In the genomic region with DNA sequence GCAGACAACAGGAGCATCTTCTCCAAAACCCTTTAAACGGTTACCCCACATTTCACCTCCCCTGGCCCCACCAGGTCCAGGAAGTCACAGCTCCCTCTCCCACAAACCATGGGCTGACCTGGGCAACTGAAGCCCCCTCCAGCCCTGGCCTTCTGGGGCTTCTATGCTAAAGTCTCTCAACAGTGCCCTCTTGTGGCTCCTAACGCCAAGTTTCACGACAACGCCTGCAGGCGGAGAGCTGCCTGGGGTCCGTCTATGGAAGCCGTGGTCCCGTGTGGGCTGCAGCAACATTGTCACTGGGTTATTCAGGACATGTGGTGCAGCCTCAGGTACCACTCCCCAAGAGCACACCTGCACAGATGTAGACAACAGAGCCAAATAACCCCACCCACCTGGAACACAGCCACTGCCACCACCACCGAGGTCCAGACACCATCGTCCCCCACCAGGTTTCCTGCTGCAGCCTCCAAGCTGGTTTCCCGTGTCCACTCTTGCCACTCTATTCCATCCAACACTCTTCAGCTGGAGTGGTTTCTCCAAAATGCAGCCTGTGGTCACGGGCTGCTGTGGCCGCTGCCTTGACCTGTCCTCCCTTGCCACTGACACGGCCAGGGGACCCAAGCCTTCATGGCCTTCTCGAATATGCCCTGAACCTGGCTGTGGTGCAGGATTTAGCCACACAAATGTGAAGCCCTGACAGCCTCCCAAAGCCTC, we compare ENCODE assay signal across 8 cellular contexts. TPM values are rescaled to one million over a fixed set of nuclear protein-coding genes. Genes with fewer than 3 reads are reported as not detected.
DNase-seq lines count a peak whose midpoint lies in the region; ATAC-seq, FAIRE-seq and TF ChIP-seq lines count a peak whose summit lies in the region.

No MANE protein-coding gene starts in this region.

- H3K9me3 ChIP-seq in OCI-LY3 (ENCODE audit: insufficient read depth, low read length) (no peaks in the 10 kb centered on the region), astrocyte (ENCODE audit: insufficient read depth, low read depth, low read length) (no peaks in the 10 kb centered on the region), kidney (ENCODE audit: control insufficient read depth in 1 of 2, low read length in 2 of 2) (no peaks in the 10 kb centered on the region), stomach (no peaks in the 10 kb centered on the region)

- FAIRE-seq in astrocyte (lab: Jason Lieb, UNC): no peak
- no peak for FAIRE-seq in kidney (lab: Jason Lieb, UNC)

- H3K9ac ChIP-seq in OCI-LY3 (ENCODE audit: low read length) (no peak overlapping the region), astrocyte (ENCODE audit: low read length) (no peak overlapping the region), kidney (ENCODE audit: low read length in 2 of 2) (no peak overlapping the region)

- TF ChIP-seq EP300 in stomach (IDR thresholded peaks at IDR 0.05): no peak

- intact Hi-C loops in kidney (cut with DNase I): no loop called here
- intact Hi-C loops in stomach (cut with DNase I; ENCODE audit: low total_unique reads): no loop called here
- intact Hi-C loops in activated T-helper 1 cell treated with anti-CD3 and anti-CD28 coated beads, Interleukin-12 subunit alpha, Interleukin-12 subunit beta, Interleukin-2, Interleukin-4 antibody, amounts not matched to agents 30 ng/mL and 10 ng/mL and 1 ng/mL, durations not matched to agents 14 hours and 24 hours and 36 hours (cut with micrococcal nuclease): loop anchor here (1.0 to 2.0 kb wide), 2 partner anchors 55 to 734 kb away; no protein-coding TSS in a partner anchor

- WGBS in stomach, 5 donors: 51 to 62% (median 55%) methylated on average over 11 to 15 of the region's 15 CpGs

- peaks cover 12% of the 10 kb centered on the region for H3K4me1 ChIP-seq in OCI-LY3 (ENCODE audit: low read length)
- H3K4me1 ChIP-seq in astrocyte (ENCODE audit: insufficient read depth, low read length): no peaks in the 10 kb centered on the region
- H3K4me1 ChIP-seq in kidney (ENCODE audit: control insufficient read depth in 1 of 2, insufficient read depth in 1 of 2, low read depth in 1 of 2, low read length in 2 of 2): no peaks in the 10 kb centered on the region
- H3K4me1 ChIP-seq in stomach: no peaks in the 10 kb centered on the region

- peaks cover 6% of the 10 kb centered on the region for H3K27me3 Mint-ChIP-seq in astrocyte (ENCODE audit: low read depth, unreplicated experiment)
- no peaks in the 10 kb centered on the region for H3K27me3 Mint-ChIP-seq in activated T-helper 1 cell treated with anti-CD3 and anti-CD28 coated beads, Interleukin-12 subunit alpha, Interleukin-12 subunit beta, Interleukin-2, Interleukin-4 antibody, amounts not matched to agents 30 ng/mL and 10 ng/mL and 1 ng/mL, durations not matched to agents 14 hours and 24 hours and 36 hours (ENCODE audit: insufficient read depth)

- H3K27me3 ChIP-seq in OCI-LY3 (ENCODE audit: low read depth, low read length) (no peaks in the 10 kb centered on the region), astrocyte (ENCODE audit: insufficient read depth, low read length) (no peaks in the 10 kb centered on the region), stomach (no peaks in the 10 kb centered on the region)

- H3K36me3 ChIP-seq in OCI-LY3 (replicated peaks; ENCODE audit: low read depth, low read length) (no peaks in the 10 kb centered on the region), astrocyte (ENCODE audit: insufficient read depth, low read length) (no peaks in the 10 kb centered on the region), kidney (ENCODE audit: control insufficient read depth in 1 of 2, insufficient read depth in 2 of 2, low read length in 2 of 2) (no peaks in the 10 kb centered on the region), stomach (peaks cover 0 to 22% (median 0%) of the 10 kb centered on the region in 4 donors)

- no peak for ATAC-seq in HG03175 (IDR thresholded peaks at IDR 0.05; ENCODE audit: unreplicated experiment)
- ATAC-seq in GM21723 (IDR thresholded peaks at IDR 0.05; ENCODE audit: unreplicated experiment): no peak

- no peak overlapping the region for H3K4me3 ChIP-seq in OCI-LY3 (ENCODE audit: low read length)
- no peak overlapping the region for H3K4me3 ChIP-seq in astrocyte (ENCODE audit: insufficient read depth, low read depth, low read length)
- H3K4me3 ChIP-seq in kidney (ENCODE audit: low read length in 2 of 2): no peak overlapping the region
- no peak overlapping the region for H3K4me3 ChIP-seq in stomach

- no peak for TF ChIP-seq POLR2A in stomach (IDR thresholded peaks at IDR 0.05)

- no peak overlapping the region for H2AFZ ChIP-seq in OCI-LY3 (ENCODE audit: low read depth, low read length)
- H2AFZ ChIP-seq in astrocyte (ENCODE audit: low read depth, low read length): no peak overlapping the region

- no peaks in the 10 kb centered on the region for H3K4me1 Mint-ChIP-seq in astrocyte (ENCODE audit: low read depth, unreplicated experiment)
- peaks cover 15% of the 10 kb centered on the region for H3K4me1 Mint-ChIP-seq in activated T-helper 1 cell treated with anti-CD3 and anti-CD28 coated beads, Interleukin-12 subunit alpha, Interleukin-12 subunit beta, Interleukin-2, Interleukin-4 antibody, amounts not matched to agents 30 ng/mL and 10 ng/mL and 1 ng/mL, durations not matched to agents 14 hours and 24 hours and 36 hours (ENCODE audit: low read depth)

- H3K4me3 Mint-ChIP-seq in astrocyte (ENCODE audit: unreplicated experiment): peak overlapping the region; percentile 40
- H3K4me3 Mint-ChIP-seq in activated T-helper 1 cell treated with anti-CD3 and anti-CD28 coated beads, Interleukin-12 subunit alpha, Interleukin-12 subunit beta, Interleukin-2, Interleukin-4 antibody, amounts not matched to agents 30 ng/mL and 10 ng/mL and 1 ng/mL, durations not matched to agents 14 hours and 24 hours and 36 hours: no peak overlapping the region

- H3K4me2 ChIP-seq in OCI-LY3 (ENCODE audit: low read length) (no peak overlapping the region), astrocyte (ENCODE audit: low read length) (no peak overlapping the region)

- DNase-seq in astrocyte (ENCODE audit: low read depth) (no peak), kidney (no peak), stomach (no peak)
- DNase-seq in activated T-helper 1 cell treated with anti-CD3 and anti-CD28 coated beads, Interleukin-12 subunit alpha, Interleukin-12 subunit beta, Interleukin-2, Interleukin-4 antibody, amounts not matched to agents 30 ng/mL and 10 ng/mL and 1 ng/mL, durations not matched to agents 14 hours and 24 hours and 36 hours (ENCODE audit: low spot score): no peak

- H3K9me3 Mint-ChIP-seq in astrocyte (ENCODE audit: unreplicated experiment): peaks cover 7% of the 10 kb centered on the region
- H3K9me3 Mint-ChIP-seq in activated T-helper 1 cell treated with anti-CD3 and anti-CD28 coated beads, Interleukin-12 subunit alpha, Interleukin-12 subunit beta, Interleukin-2, Interleukin-4 antibody, amounts not matched to agents 30 ng/mL and 10 ng/mL and 1 ng/mL, durations not matched to agents 14 hours and 24 hours and 36 hours: no peaks in the 10 kb centered on the region

- H3K27ac Mint-ChIP-seq in astrocyte (ENCODE audit: unreplicated experiment): no peak overlapping the region
- H3K27ac Mint-ChIP-seq in activated T-helper 1 cell treated with anti-CD3 and anti-CD28 coated beads, Interleukin-12 subunit alpha, Interleukin-12 subunit beta, Interleukin-2, Interleukin-4 antibody, amounts not matched to agents 30 ng/mL and 10 ng/mL and 1 ng/mL, durations not matched to agents 14 hours and 24 hours and 36 hours: no peak overlapping the region

- peak; percentile 67 for TF ChIP-seq CTCF in GM12872 (IDR thresholded peaks at IDR 0.05; ENCODE audit: insufficient read depth, low read depth, low read length)
- peak; percentile 71 for TF ChIP-seq CTCF in OCI-LY3 (IDR thresholded peaks at IDR 0.05; ENCODE audit: low read depth, low read length)
- peak; percentile 56 for TF ChIP-seq CTCF in astrocyte (IDR thresholded peaks at IDR 0.05; ENCODE audit: insufficient read depth, low read depth, low read length)
- peak; percentile 43 for TF ChIP-seq CTCF in kidney (IDR thresholded peaks at IDR 0.05; ENCODE audit: borderline replicate concordance, extremely low read depth, insufficient read depth)
- peak in 4 of 7 experiments; percentile 15 to 33 (median 24) for TF ChIP-seq CTCF in stomach (IDR thresholded peaks at IDR 0.05)

- H3K27ac ChIP-seq in OCI-LY3 (ENCODE audit: low read length) (no peak overlapping the region), astrocyte (ENCODE audit: low read depth, low read length) (no peak overlapping the region), kidney (ENCODE audit: low read depth in 2 of 2, low read length in 2 of 2) (no peak overlapping the region), stomach (no peak overlapping the region)

- H4K20me1 ChIP-seq in OCI-LY3 (ENCODE audit: insufficient read depth, low read length) (0 out of 2 replicates have a peak, but pooled peaks cover 3% of the 10 kb centered on the region), astrocyte (ENCODE audit: insufficient read depth, low read length) (no peaks in the 10 kb centered on the region)

- H3K36me3 Mint-ChIP-seq in astrocyte (ENCODE audit: low read depth, unreplicated experiment): peaks cover 13% of the 10 kb centered on the region
- peaks cover 7% of the 10 kb centered on the region for H3K36me3 Mint-ChIP-seq in activated T-helper 1 cell treated with anti-CD3 and anti-CD28 coated beads, Interleukin-12 subunit alpha, Interleukin-12 subunit beta, Interleukin-2, Interleukin-4 antibody, amounts not matched to agents 30 ng/mL and 10 ng/mL and 1 ng/mL, durations not matched to agents 14 hours and 24 hours and 36 hours (ENCODE audit: low read depth)

- H3K79me2 ChIP-seq in OCI-LY3 (ENCODE audit: low read length) (no peaks in the 10 kb centered on the region), astrocyte (ENCODE audit: insufficient read depth, low read length) (no peaks in the 10 kb centered on the region)

RNA-seq across cellular contexts. Expression of gene C16orf95, which starts 19.1 kb away (rescaled TPM):
- 3.3 and 3.6 TPM in 2 replicates for total RNA-seq in astrocyte
- 2.5 TPM for total RNA-seq in kidney
- 11.5 TPM for polyA plus RNA-seq in kidney (ENCODE audit: insufficient read depth, low read depth, low replicate concordance)
- 1 to 10 TPM in 1 of 5 donors, under 1 TPM in 1, not detected in 3; 0.55 to 4.3 TPM for total RNA-seq in stomach
- polyA plus RNA-seq in stomach: 1 to 10 TPM; 2.4 to 4.9 (median 4.5) TPM
- 9.9 and 10.9 TPM in 2 replicates for total RNA-seq in activated T-helper 1 cell treated with anti-CD3 and anti-CD28 coated beads, Interleukin-12 subunit alpha, Interleukin-12 subunit beta, Interleukin-2, Interleukin-4 antibody, amounts not matched to agents 30 ng/mL and 10 ng/mL and 1 ng/mL, durations not matched to agents 14 hours and 24 hours and 36 hours
